Comparison of ENCODE assay signal across 25 cellular contexts in genomic region chr5:154163327-154163997, GRCh38. TPM values are rescaled to one million over a fixed set of nuclear protein-coding genes. Genes with fewer than 3 reads are reported as not detected.
DNase-seq lines count a peak whose midpoint lies in the region; ATAC-seq and TF ChIP-seq lines count a peak whose summit lies in the region.
"Had no signal": no experiment of that assay in that cellular context is flagged by ENCODE, and none has a peak within 500 bp of the region (broad histone marks: within the 10 kb centered on the region; RNA-seq: fewer than 3 reads in every experiment).

No MANE protein-coding gene starts in this region.

- H3K27me3 ChIP-seq in WERI-Rb-1 (ENCODE audit: insufficient read depth, low read depth, severe bottlenecking) = no peaks in the 10 kb centered on the region

- H3K27ac ChIP-seq in WERI-Rb-1 = no peak overlapping the region
- H3K27ac ChIP-seq: 22Rv1, GM23248, HL-60, RWPE1 had no signal

- H3K36me3 ChIP-seq in WERI-Rb-1 = no peaks in the 10 kb centered on the region
- H3K36me3 ChIP-seq: BE2C, HAP-1 had no signal

- peak; percentile 20 for DNase-seq in DMS53 (lab: John Stamatoyannopoulos, UW)
- DNase-seq in DMS53 treated with DMSO at 0.1 percent for 48 hours (lab: John Stamatoyannopoulos, UW; ENCODE audit: unreplicated experiment) = no peak
- peak; percentile 78 for DNase-seq in WERI-Rb-1
- DNase-seq in iPS-NIHi11 (ENCODE audit: low spot score) = peak; percentile 17
- DNase-seq in nephron progenitor cell = no peak
- DNase-seq: ACHN; BE2C; CD8-positive, alpha-beta memory T cell; GM23248; NCI-H1436; NCI-H2081 treated with DMSO at 0.1 percent for 48 hours; NCI-H446; NCI-H774; SHP77; SW 1271 had no signal

- H3K9me3 ChIP-seq in WERI-Rb-1 (ENCODE audit: severe bottlenecking) = no peaks in the 10 kb centered on the region
- H3K9me3 ChIP-seq: BE2C, HAP-1 had no signal

- H3K9me3 Mint-ChIP-seq in nephron progenitor cell = no peaks in the 10 kb centered on the region
- H3K9me3 Mint-ChIP-seq in activated T-helper 17 cell treated with anti-CD3 and anti-CD28 coated beads, Interleukin-2, amount 50 U/mL, for 72 hours = no peaks in the 10 kb centered on the region
- H3K9me3 Mint-ChIP-seq: CD8-positive, alpha-beta memory T cell; IgD-negative memory B cell had no signal

- TF ChIP-seq CTCF in WERI-Rb-1 (IDR thresholded peaks at IDR 0.05; ENCODE audit: low read depth, low read length) = no peak
- TF ChIP-seq CTCF in nephron progenitor cell (IDR thresholded peaks at IDR 0.05) = no peak

- peaks cover 73% of the 10 kb centered on the region for H3K27me3 Mint-ChIP-seq in nephron progenitor cell (ENCODE audit: low read depth, poor library complexity)
- peaks cover 30% of the 10 kb centered on the region for H3K27me3 Mint-ChIP-seq in activated T-helper 17 cell treated with anti-CD3 and anti-CD28 coated beads, Interleukin-2, amount 50 U/mL, for 72 hours

- H3K36me3 Mint-ChIP-seq in nephron progenitor cell (ENCODE audit: low read depth) = no peaks in the 10 kb centered on the region
- no peaks in the 10 kb centered on the region for H3K36me3 Mint-ChIP-seq in activated T-helper 17 cell treated with anti-CD3 and anti-CD28 coated beads, Interleukin-2, amount 50 U/mL, for 72 hours (ENCODE audit: low read depth)
- H3K36me3 Mint-ChIP-seq: CD14-positive monocyte; CD8-positive, alpha-beta memory T cell; IgD-negative memory B cell had no signal

- ATAC-seq in activated T-helper 17 cell treated with anti-CD3 and anti-CD28 coated beads, Interleukin-2, amount 50 U/mL, for 72 hours (replicated peaks) = no peak
- ATAC-seq in GM18498 (IDR thresholded peaks at IDR 0.05; ENCODE audit: unreplicated experiment) (no peak), HG02970 (IDR thresholded peaks at IDR 0.05; ENCODE audit: low FRiP score, unreplicated experiment) (no peak)
- ATAC-seq: Panc1 had no signal

- peak overlapping the region; percentile 48 for H3K4me3 Mint-ChIP-seq in nephron progenitor cell
- H3K4me3 Mint-ChIP-seq in activated T-helper 17 cell treated with anti-CD3 and anti-CD28 coated beads, Interleukin-2, amount 50 U/mL, for 72 hours = no peak overlapping the region
- H3K4me3 Mint-ChIP-seq: CD14-positive monocyte; CD8-positive, alpha-beta memory T cell; IgD-negative memory B cell had no signal

- peaks cover 78% of the 10 kb centered on the region for H3K4me1 Mint-ChIP-seq in nephron progenitor cell
- no peaks in the 10 kb centered on the region for H3K4me1 Mint-ChIP-seq in activated T-helper 17 cell treated with anti-CD3 and anti-CD28 coated beads, Interleukin-2, amount 50 U/mL, for 72 hours
- H3K4me1 Mint-ChIP-seq: CD14-positive monocyte; CD8-positive, alpha-beta memory T cell; IgD-negative memory B cell had no signal

- no peak overlapping the region for H3K4me3 ChIP-seq in WERI-Rb-1 (ENCODE audit: low read depth, low read length)
- H3K4me3 ChIP-seq: GM23248, HAP-1 had no signal

- no peak overlapping the region for H3K27ac Mint-ChIP-seq in nephron progenitor cell
- H3K27ac Mint-ChIP-seq in activated T-helper 17 cell treated with anti-CD3 and anti-CD28 coated beads, Interleukin-2, amount 50 U/mL, for 72 hours = no peak overlapping the region
- H3K27ac Mint-ChIP-seq: CD8-positive, alpha-beta memory T cell had no signal

RNA-seq across cellular contexts. Expression of gene GALNT10, which starts 27.1 kb away (rescaled TPM):
- 10 to 100 TPM; 21.5 to 45.3 TPM for total RNA-seq in activated T-helper 17 cell treated with anti-CD3 and anti-CD28 coated beads, Interleukin-2, amount 50 U/mL, for 72 hours

Comparison
In these comparisons a context has a peak if more than half of its experiments do, and no peak if none do; other contexts are left out.
1. DNase-seq: peak in DMS53 (single experiment), WERI-Rb-1 (single experiment) and iPS-NIHi11 (single experiment); none in DMS53 treated with DMSO at 0.1 percent for 48 hours (single experiment) and nephron progenitor cell (single experiment).